2 cellular contexts compared by ENCODE assay signal in genomic region chr16:56894331-56894917, GRCh38.
TF ChIP-seq lines count a peak whose summit lies in the region.

No MANE protein-coding gene starts in this region.

TF ChIP-seq in HCT116, 20 proteins besides CTCF, POLR2A, EP300 and RAD21:
- TF ChIP-seq SIN3A (IDR thresholded peaks at IDR 0.05; ENCODE audit: low read depth) (no peak), SRF (IDR thresholded peaks at IDR 0.05; ENCODE audit: low read depth) (no peak), FOSL1 (IDR thresholded peaks at IDR 0.05; ENCODE audit: low read depth) (no peak), ZNF274 (IDR thresholded peaks at IDR 0.05; ENCODE audit: low read depth, low read length) (no peak), CEBPB (IDR thresholded peaks at IDR 0.05; ENCODE audit: low read depth) (no peak), EZH2 (IDR thresholded peaks at IDR 0.05) (no peak), YY1 (IDR thresholded peaks at IDR 0.05; ENCODE audit: extremely low read depth, insufficient replicate concordance, low read depth, low read length) (no peak), JUND (IDR thresholded peaks at IDR 0.05) (no peak), TCF7L2 (IDR thresholded peaks at IDR 0.05; ENCODE audit: borderline replicate concordance, extremely low read depth, insufficient read depth, insufficient read length) (no peak), POLR2AphosphoS5 (IDR thresholded peaks at IDR 0.05; ENCODE audit: low read depth, low read length) (no peak), SP1 (IDR thresholded peaks at IDR 0.05; ENCODE audit: low read depth) (no peak), EZH2phosphoT487 (IDR thresholded peaks at IDR 0.05; ENCODE audit: borderline replicate concordance) (no peak), CBX3 (IDR thresholded peaks at IDR 0.05; ENCODE audit: low read depth) (no peak), ZFX (IDR thresholded peaks at IDR 0.05) (no peak), EGR1 (IDR thresholded peaks at IDR 0.05; ENCODE audit: low read depth) (no peak)
- TF ChIP-seq, protein P1, sequence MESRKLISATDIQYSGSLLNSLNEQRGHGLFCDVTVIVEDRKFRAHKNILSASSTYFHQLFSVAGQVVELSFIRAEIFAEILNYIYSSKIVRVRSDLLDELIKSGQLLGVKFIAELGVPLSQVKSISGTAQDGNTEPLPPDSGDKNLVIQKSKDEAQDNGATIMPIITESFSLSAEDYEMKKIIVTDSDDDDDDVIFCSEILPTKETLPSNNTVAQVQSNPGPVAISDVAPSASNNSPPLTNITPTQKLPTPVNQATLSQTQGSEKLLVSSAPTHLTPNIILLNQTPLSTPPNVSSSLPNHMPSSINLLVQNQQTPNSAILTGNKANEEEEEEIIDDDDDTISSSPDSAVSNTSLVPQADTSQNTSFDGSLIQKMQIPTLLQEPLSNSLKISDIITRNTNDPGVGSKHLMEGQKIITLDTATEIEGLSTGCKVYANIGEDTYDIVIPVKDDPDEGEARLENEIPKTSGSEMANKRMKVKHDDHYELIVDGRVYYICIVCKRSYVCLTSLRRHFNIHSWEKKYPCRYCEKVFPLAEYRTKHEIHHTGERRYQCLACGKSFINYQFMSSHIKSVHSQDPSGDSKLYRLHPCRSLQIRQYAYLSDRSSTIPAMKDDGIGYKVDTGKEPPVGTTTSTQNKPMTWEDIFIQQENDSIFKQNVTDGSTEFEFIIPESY (IDR thresholded peaks at IDR 0.05; ENCODE audit: extremely low read depth, insufficient replicate concordance, low read length): no peak
- TF ChIP-seq, protein P2, sequence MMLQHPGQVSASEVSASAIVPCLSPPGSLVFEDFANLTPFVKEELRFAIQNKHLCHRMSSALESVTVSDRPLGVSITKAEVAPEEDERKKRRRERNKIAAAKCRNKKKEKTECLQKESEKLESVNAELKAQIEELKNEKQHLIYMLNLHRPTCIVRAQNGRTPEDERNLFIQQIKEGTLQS (IDR thresholded peaks at IDR 0.05): no peak
- TF ChIP-seq, protein P3, sequence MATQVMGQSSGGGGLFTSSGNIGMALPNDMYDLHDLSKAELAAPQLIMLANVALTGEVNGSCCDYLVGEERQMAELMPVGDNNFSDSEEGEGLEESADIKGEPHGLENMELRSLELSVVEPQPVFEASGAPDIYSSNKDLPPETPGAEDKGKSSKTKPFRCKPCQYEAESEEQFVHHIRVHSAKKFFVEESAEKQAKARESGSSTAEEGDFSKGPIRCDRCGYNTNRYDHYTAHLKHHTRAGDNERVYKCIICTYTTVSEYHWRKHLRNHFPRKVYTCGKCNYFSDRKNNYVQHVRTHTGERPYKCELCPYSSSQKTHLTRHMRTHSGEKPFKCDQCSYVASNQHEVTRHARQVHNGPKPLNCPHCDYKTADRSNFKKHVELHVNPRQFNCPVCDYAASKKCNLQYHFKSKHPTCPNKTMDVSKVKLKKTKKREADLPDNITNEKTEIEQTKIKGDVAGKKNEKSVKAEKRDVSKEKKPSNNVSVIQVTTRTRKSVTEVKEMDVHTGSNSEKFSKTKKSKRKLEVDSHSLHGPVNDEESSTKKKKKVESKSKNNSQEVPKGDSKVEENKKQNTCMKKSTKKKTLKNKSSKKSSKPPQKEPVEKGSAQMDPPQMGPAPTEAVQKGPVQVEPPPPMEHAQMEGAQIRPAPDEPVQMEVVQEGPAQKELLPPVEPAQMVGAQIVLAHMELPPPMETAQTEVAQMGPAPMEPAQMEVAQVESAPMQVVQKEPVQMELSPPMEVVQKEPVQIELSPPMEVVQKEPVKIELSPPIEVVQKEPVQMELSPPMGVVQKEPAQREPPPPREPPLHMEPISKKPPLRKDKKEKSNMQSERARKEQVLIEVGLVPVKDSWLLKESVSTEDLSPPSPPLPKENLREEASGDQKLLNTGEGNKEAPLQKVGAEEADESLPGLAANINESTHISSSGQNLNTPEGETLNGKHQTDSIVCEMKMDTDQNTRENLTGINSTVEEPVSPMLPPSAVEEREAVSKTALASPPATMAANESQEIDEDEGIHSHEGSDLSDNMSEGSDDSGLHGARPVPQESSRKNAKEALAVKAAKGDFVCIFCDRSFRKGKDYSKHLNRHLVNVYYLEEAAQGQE (IDR thresholded peaks at IDR 0.05; ENCODE audit: low read depth): no peak
TF ChIP-seq in HCT116: peak in this region for 0.

TF ChIP-seq in H1, 55 proteins besides CTCF, POLR2A, EP300 and RAD21:
- TF ChIP-seq SP4 (IDR thresholded peaks at IDR 0.05; ENCODE audit: low read length) (no peak), ASH2L (IDR thresholded peaks at IDR 0.05; ENCODE audit: low read length) (no peak), MAFK (IDR thresholded peaks at IDR 0.05; ENCODE audit: low read depth, low read length) (no peak), SAP30 (IDR thresholded peaks at IDR 0.05; ENCODE audit: insufficient read depth, insufficient replicate concordance, low read length) (no peak), JUND (IDR thresholded peaks at IDR 0.05; ENCODE audit: low read length) (no peak), CBX8 (IDR thresholded peaks at IDR 0.05; ENCODE audit: borderline replicate concordance, low read depth, low read length) (no peak), BRCA1 (IDR thresholded peaks at IDR 0.05; ENCODE audit: low read depth, low read length) (no peak), TEAD4 (IDR thresholded peaks at IDR 0.05; ENCODE audit: low read depth, low read length) (no peak), ATF2 (IDR thresholded peaks at IDR 0.05; ENCODE audit: low read length) (no peak), TCF12 (IDR thresholded peaks at IDR 0.05; ENCODE audit: low read depth, low read length) (no peak), SUZ12 (IDR thresholded peaks at IDR 0.05; ENCODE audit: low read length) (no peak), TBP (IDR thresholded peaks at IDR 0.05; ENCODE audit: low read depth, low read length) (no peak), RFX5 (IDR thresholded peaks at IDR 0.05; ENCODE audit: borderline replicate concordance, low read depth, low read length) (no peak)
- TF ChIP-seq, protein P4, sequence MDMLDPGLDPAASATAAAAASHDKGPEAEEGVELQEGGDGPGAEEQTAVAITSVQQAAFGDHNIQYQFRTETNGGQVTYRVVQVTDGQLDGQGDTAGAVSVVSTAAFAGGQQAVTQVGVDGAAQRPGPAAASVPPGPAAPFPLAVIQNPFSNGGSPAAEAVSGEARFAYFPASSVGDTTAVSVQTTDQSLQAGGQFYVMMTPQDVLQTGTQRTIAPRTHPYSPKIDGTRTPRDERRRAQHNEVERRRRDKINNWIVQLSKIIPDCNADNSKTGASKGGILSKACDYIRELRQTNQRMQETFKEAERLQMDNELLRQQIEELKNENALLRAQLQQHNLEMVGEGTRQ (IDR thresholded peaks at IDR 0.05; ENCODE audit: low read length): no peak
